ENCODE assay signal across 7 cellular contexts in the genomic region with DNA sequence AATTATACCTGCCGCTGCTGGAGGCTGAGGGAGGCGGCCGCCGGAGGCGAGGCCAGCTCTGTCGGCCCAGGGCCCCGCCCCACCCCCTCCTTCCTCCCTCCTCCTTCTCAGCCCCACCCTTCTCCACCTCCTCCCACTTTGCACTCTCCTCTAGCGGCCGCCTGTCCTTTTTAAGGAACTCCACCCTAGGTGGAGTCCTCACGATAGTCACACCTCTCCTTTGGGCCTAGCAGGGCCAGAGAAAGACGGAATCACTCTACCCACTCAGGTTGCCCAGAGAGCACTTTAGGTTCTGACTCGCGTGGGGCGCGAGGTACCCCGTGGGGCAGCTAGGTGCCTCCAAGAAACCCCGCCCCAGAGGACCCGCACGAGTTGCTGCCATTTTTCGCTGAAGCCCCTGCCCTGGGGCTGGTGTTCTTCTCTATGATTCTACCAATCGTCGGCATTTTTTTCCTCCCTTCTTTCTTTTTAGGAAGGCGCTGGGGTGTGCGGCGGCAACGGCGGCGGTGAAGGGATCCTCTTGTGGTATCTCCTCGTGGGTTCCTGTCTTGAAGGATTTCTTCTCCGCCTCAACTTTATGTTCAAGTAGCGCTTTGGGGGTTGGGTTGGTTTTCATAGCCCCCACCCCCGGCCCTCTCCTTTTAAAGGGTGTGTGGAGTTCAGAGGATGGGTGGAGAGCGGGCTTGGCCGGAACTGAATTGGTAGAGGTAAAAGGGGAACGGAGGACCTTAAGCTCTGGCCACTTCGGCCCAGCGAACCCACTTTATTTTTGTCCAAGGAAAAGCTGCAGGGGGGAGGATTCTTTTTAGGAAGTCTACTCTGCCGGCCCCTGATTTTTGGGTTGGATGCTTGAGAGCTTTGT. TPM values are rescaled to one million over a fixed set of nuclear protein-coding genes. Genes with fewer than 3 reads are reported as not detected.
DNase-seq lines count a peak whose midpoint lies in the region; ATAC-seq lines count a peak whose summit lies in the region.

A gene (plus strand): TSS at position 136 of the 862 bp plus-strand sequence. CDS start 979 bp downstream, outside the sequence.

- H2AK5ac ChIP-seq in mesendoderm (ENCODE audit: low read length) = no peak within 1 kb of the TSS

- H3K36me3 ChIP-seq in mesendoderm (ENCODE audit: control insufficient read depth, insufficient read depth, low read length) = no peaks in the 10 kb centered on the region

- H3K56ac ChIP-seq in mesendoderm (ENCODE audit: low read length) = peak within 1 kb of the TSS; percentile 71

- no peaks in the 10 kb centered on the region for H3K9me3 Mint-ChIP-seq in T-helper 2 cell treated with Interferon-gamma antibody and Interleukin-4, amounts not matched to agents 5 μg/mL and 100 μg/mL, for 36 hours
- H3K9me3 Mint-ChIP-seq in dendritic cell treated with granulocyte-macrophage colony-stimulating factor and Interleukin-4, amounts not matched to agents 40 ng/mL and 50 ng/mL, for 4 days = no peaks in the 10 kb centered on the region

- ATAC-seq in GM18907 (IDR thresholded peaks at IDR 0.05; ENCODE audit: unreplicated experiment) (peak; percentile 75), HG03025 (IDR thresholded peaks at IDR 0.05; ENCODE audit: low FRiP score, unreplicated experiment) (peak; percentile 61)

- no peak within 1 kb of the TSS for H4K5ac ChIP-seq in mesendoderm (ENCODE audit: low read length)

- peaks cover 8% of the 10 kb centered on the region for H3K79me2 ChIP-seq in mesendoderm (ENCODE audit: control insufficient read depth, insufficient read depth, low read length)

- H3K4me1 Mint-ChIP-seq in T-helper 2 cell treated with Interferon-gamma antibody and Interleukin-4, amounts not matched to agents 5 μg/mL and 100 μg/mL, for 36 hours (ENCODE audit: low read depth) = peaks cover 29% of the 10 kb centered on the region
- H3K4me1 Mint-ChIP-seq in dendritic cell treated with granulocyte-macrophage colony-stimulating factor and Interleukin-4, amounts not matched to agents 40 ng/mL and 50 ng/mL, for 4 days (ENCODE audit: low read depth) = peaks cover 32% of the 10 kb centered on the region

- peak within 1 kb of the TSS; percentile 89 for H3K4me3 Mint-ChIP-seq in T-helper 2 cell treated with Interferon-gamma antibody and Interleukin-4, amounts not matched to agents 5 μg/mL and 100 μg/mL, for 36 hours
- peak within 1 kb of the TSS; percentile 80 for H3K4me3 Mint-ChIP-seq in dendritic cell treated with granulocyte-macrophage colony-stimulating factor and Interleukin-4, amounts not matched to agents 40 ng/mL and 50 ng/mL, for 4 days

- no peak within 1 kb of the TSS for H2BK15ac ChIP-seq in mesendoderm (replicated peaks; ENCODE audit: low read depth)

- H3K9ac ChIP-seq in mesendoderm (ENCODE audit: low read length) = peak within 1 kb of the TSS; percentile 77

- no peak within 1 kb of the TSS for H4K8ac ChIP-seq in mesendoderm (ENCODE audit: low read depth, low read length)

- H3K4me3 ChIP-seq in mesendoderm (ENCODE audit: low read length) = peak within 1 kb of the TSS; percentile 62

- H3K18ac ChIP-seq in mesendoderm (ENCODE audit: low read length) = peak within 1 kb of the TSS; percentile 94

- H3K36me3 Mint-ChIP-seq in T-helper 2 cell treated with Interferon-gamma antibody and Interleukin-4, amounts not matched to agents 5 μg/mL and 100 μg/mL, for 36 hours (ENCODE audit: low read depth) = peaks cover 7% of the 10 kb centered on the region
- no peaks in the 10 kb centered on the region for H3K36me3 Mint-ChIP-seq in dendritic cell treated with granulocyte-macrophage colony-stimulating factor and Interleukin-4, amounts not matched to agents 40 ng/mL and 50 ng/mL, for 4 days (ENCODE audit: low read depth)

- H2BK120ac ChIP-seq in mesendoderm (ENCODE audit: low read depth, low read length) = no peak within 1 kb of the TSS

- H3K23ac ChIP-seq in mesendoderm (ENCODE audit: low read length) = no peak within 1 kb of the TSS

- peak within 1 kb of the TSS; percentile 81 for H3K4ac ChIP-seq in mesendoderm (ENCODE audit: low read depth, low read length)

- H2BK5ac ChIP-seq in mesendoderm (ENCODE audit: low read length) = no peak within 1 kb of the TSS

- no CpG with 5 or more reads among the region's 38 CpGs for WGBS in mesendoderm (ENCODE audit: extremely low coverage, insufficient coverage, low lambda C conversion rate)

- intact Hi-C loops in dendritic cell treated with granulocyte-macrophage colony-stimulating factor and Interleukin-4, amounts not matched to agents 40 ng/mL and 50 ng/mL, for 4 days (cut with micrococcal nuclease) = loop anchor here (5.0 kb wide), 1 partner anchor 495 kb away; a partner anchor contains a TSS

- DNase-seq in T-helper 2 cell treated with Interferon-gamma antibody and Interleukin-4, amounts not matched to agents 5 μg/mL and 100 μg/mL, for 36 hours (ENCODE audit: low spot score) = peak; percentile 17
- DNase-seq in mesendoderm (peak; percentile 90), NCI-H510A (lab: John Stamatoyannopoulos, UW) (no peak)
- DNase-seq in stimulated activated naive CD4-positive, alpha-beta T cell (lab: John Stamatoyannopoulos, UW) = peak; percentile 1 to 30 (median 6)

- H3K27ac Mint-ChIP-seq in T-helper 2 cell treated with Interferon-gamma antibody and Interleukin-4, amounts not matched to agents 5 μg/mL and 100 μg/mL, for 36 hours = peak within 1 kb of the TSS; percentile 50
- peak within 1 kb of the TSS; percentile 77 for H3K27ac Mint-ChIP-seq in dendritic cell treated with granulocyte-macrophage colony-stimulating factor and Interleukin-4, amounts not matched to agents 40 ng/mL and 50 ng/mL, for 4 days

- peak within 1 kb of the TSS; percentile 50 for H3K4me2 ChIP-seq in mesendoderm (ENCODE audit: low read length)

- H3K79me1 ChIP-seq in mesendoderm (ENCODE audit: low read length) = no peaks in the 10 kb centered on the region

- peaks cover 6% of the 10 kb centered on the region for H3K27me3 Mint-ChIP-seq in T-helper 2 cell treated with Interferon-gamma antibody and Interleukin-4, amounts not matched to agents 5 μg/mL and 100 μg/mL, for 36 hours (ENCODE audit: low read depth)
- H3K27me3 Mint-ChIP-seq in dendritic cell treated with granulocyte-macrophage colony-stimulating factor and Interleukin-4, amounts not matched to agents 40 ng/mL and 50 ng/mL, for 4 days = peaks cover 26% of the 10 kb centered on the region

- peak within 1 kb of the TSS; percentile 83 for H3K27ac ChIP-seq in mesendoderm (ENCODE audit: low read depth, low read length)

- no peaks in the 10 kb centered on the region for H3K27me3 ChIP-seq in mesendoderm (ENCODE audit: insufficient read depth, low read length, poor library complexity)

- no peaks in the 10 kb centered on the region for H3K4me1 ChIP-seq in mesendoderm (ENCODE audit: control insufficient read depth, low read depth, low read length)

RNA-seq across cellular contexts. Expression of the gene that starts here (rescaled TPM):
- 9.6 TPM for polyA plus RNA-seq in mesendoderm (2013, experiment 1 of 2)
- polyA plus RNA-seq in mesendoderm (2013, experiment 2 of 2) = 9.0 TPM
